9 cellular contexts compared by ENCODE assay signal in genomic region chr15:74696808-74697207, GRCh38. TPM values are rescaled to one million over a fixed set of nuclear protein-coding genes. Genes with fewer than 3 reads are reported as not detected.
DNase-seq lines count a peak whose midpoint lies in the region; ATAC-seq and TF ChIP-seq lines count a peak whose summit lies in the region.
"Had no signal": no experiment of that assay in that cellular context is flagged by ENCODE, and none has a peak within 500 bp of the region (broad histone marks: within the 10 kb centered on the region; RNA-seq: fewer than 3 reads in every experiment).

No MANE protein-coding gene starts in this region.

- H3K36me3 Mint-ChIP-seq in activated CD8-positive, alpha-beta memory T cell treated with anti-CD3 and anti-CD28 coated beads, Interleukin-2, amount 10 ng/mL, durations not matched to agents 7 days and 5 days = peaks cover 2% of the 10 kb centered on the region
- peaks cover 2% of the 10 kb centered on the region for H3K36me3 Mint-ChIP-seq in T-helper 17 cell (ENCODE audit: low read depth)

- peak overlapping the region; percentile 94 for H2AFZ ChIP-seq in hepatocyte

- no peaks in the 10 kb centered on the region for H3K9me2 ChIP-seq in hepatocyte (replicated peaks; ENCODE audit: insufficient read depth)

- no peaks in the 10 kb centered on the region for H4K20me1 ChIP-seq in hepatocyte (ENCODE audit: insufficient read depth, poor library complexity, severe bottlenecking)

- no peak for TF ChIP-seq CTCF in hepatocyte (IDR thresholded peaks at IDR 0.05; ENCODE audit: poor library complexity)

- no peaks in the 10 kb centered on the region for H3K9me3 Mint-ChIP-seq in activated CD8-positive, alpha-beta memory T cell treated with anti-CD3 and anti-CD28 coated beads, Interleukin-2, amount 10 ng/mL, durations not matched to agents 7 days and 5 days (ENCODE audit: low read depth)
- H3K9me3 Mint-ChIP-seq in stimulated activated naive CD8-positive, alpha-beta T cell treated with anti-CD3 and anti-CD28 coated beads, Interleukin-15, amount 100 ng/mL, for 72 hours = no peaks in the 10 kb centered on the region

- ATAC-seq in activated CD8-positive, alpha-beta memory T cell treated with anti-CD3 and anti-CD28 coated beads, Interleukin-2, amount 10 ng/mL, durations not matched to agents 7 days and 5 days = no peak
- ATAC-seq in T-helper 17 cell (no peak), HG03159 (IDR thresholded peaks at IDR 0.05; ENCODE audit: unreplicated experiment) (no peak)
- no peak for ATAC-seq in stimulated activated naive CD8-positive, alpha-beta T cell treated with anti-CD3 and anti-CD28 coated beads, Interleukin-15, amount 100 ng/mL, for 72 hours

- H3K27ac Mint-ChIP-seq in activated CD8-positive, alpha-beta memory T cell treated with anti-CD3 and anti-CD28 coated beads, Interleukin-2, amount 10 ng/mL, durations not matched to agents 7 days and 5 days = peak overlapping the region; percentile 100
- H3K27ac Mint-ChIP-seq in T-helper 17 cell = peak overlapping the region; percentile 96
- peak overlapping the region in 1 of 2 donors; percentile 99 for H3K27ac Mint-ChIP-seq in stimulated activated naive CD8-positive, alpha-beta T cell treated with anti-CD3 and anti-CD28 coated beads, Interleukin-15, amount 100 ng/mL, for 72 hours

- H3K36me3 ChIP-seq in hepatocyte (replicated peaks; ENCODE audit: insufficient read depth, low read depth) = no peaks in the 10 kb centered on the region

- peak overlapping the region; percentile 99 for H3K4me3 Mint-ChIP-seq in activated CD8-positive, alpha-beta memory T cell treated with anti-CD3 and anti-CD28 coated beads, Interleukin-2, amount 10 ng/mL, durations not matched to agents 7 days and 5 days
- H3K4me3 Mint-ChIP-seq in T-helper 17 cell = peak overlapping the region; percentile 96
- H3K4me3 Mint-ChIP-seq in stimulated activated naive CD8-positive, alpha-beta T cell treated with anti-CD3 and anti-CD28 coated beads, Interleukin-15, amount 100 ng/mL, for 72 hours = peak overlapping the region; percentile 99 to 100

- peaks cover 7% of the 10 kb centered on the region for H3K27me3 ChIP-seq in hepatocyte

- WGBS in hepatocyte (ENCODE audit: low lambda C conversion rate, missing lambda C conversion rate) = 67% methylated on average over 2 of the region's 2 CpGs

- CTCF ChIA-PET in activated CD8-positive, alpha-beta memory T cell treated with anti-CD3 and anti-CD28 coated beads, Interleukin-2, amount 10 ng/mL, durations not matched to agents 7 days and 5 days (lab: Charles Lee) = interaction anchor here (1.0 to 1.7 kb wide), 4 partner anchors 10 to 74 kb away, joined by 3 to 4 read pairs (median 4); no protein-coding TSS in a partner anchor

- DNase-seq in activated CD8-positive, alpha-beta memory T cell treated with anti-CD3 and anti-CD28 coated beads, Interleukin-2, amount 10 ng/mL, durations not matched to agents 7 days and 5 days = no peak
- no peak for DNase-seq in activated CD8-positive, alpha-beta memory T cell treated with anti-CD3 and anti-CD28 coated beads for 24 hours
- DNase-seq in T-helper 17 cell (no peak), hepatocyte (ENCODE audit: low spot score) (no peak), globus pallidus (ENCODE audit: low spot score) (no peak)
- DNase-seq in stimulated activated naive CD8-positive, alpha-beta T cell treated with anti-CD3 and anti-CD28 coated beads, Interleukin-15, amount 100 ng/mL, for 72 hours = no peak
- DNase-seq in central memory CD4-positive, alpha-beta T cell = no peak
- DNase-seq: stimulated activated CD4-positive, alpha-beta T cell treated with anti-CD3 and anti-CD28 coated beads, Interleukin-4, amount 100 ng/mL, for 4 hours had no signal

- peaks cover 39% of the 10 kb centered on the region for H3K4me1 Mint-ChIP-seq in activated CD8-positive, alpha-beta memory T cell treated with anti-CD3 and anti-CD28 coated beads, Interleukin-2, amount 10 ng/mL, durations not matched to agents 7 days and 5 days
- peaks cover 33% of the 10 kb centered on the region for H3K4me1 Mint-ChIP-seq in T-helper 17 cell
- peaks cover 44% of the 10 kb centered on the region for H3K4me1 Mint-ChIP-seq in stimulated activated naive CD8-positive, alpha-beta T cell treated with anti-CD3 and anti-CD28 coated beads, Interleukin-15, amount 100 ng/mL, for 72 hours

- H3K9me3 ChIP-seq in T-helper 17 cell (ENCODE audit: control insufficient read depth, low read length, poor library complexity, severe bottlenecking) (no peaks in the 10 kb centered on the region), hepatocyte (ENCODE audit: low read depth) (no peaks in the 10 kb centered on the region)

- H3K4me2 ChIP-seq in hepatocyte = peak overlapping the region; percentile 96

- peaks cover 5% of the 10 kb centered on the region for H3K27me3 Mint-ChIP-seq in activated CD8-positive, alpha-beta memory T cell treated with anti-CD3 and anti-CD28 coated beads, Interleukin-2, amount 10 ng/mL, durations not matched to agents 7 days and 5 days
- H3K27me3 Mint-ChIP-seq in T-helper 17 cell = peaks cover 3% of the 10 kb centered on the region
- H3K27me3 Mint-ChIP-seq in stimulated activated naive CD8-positive, alpha-beta T cell treated with anti-CD3 and anti-CD28 coated beads, Interleukin-15, amount 100 ng/mL, for 72 hours = peaks cover 5% of the 10 kb centered on the region

- peaks cover 13% of the 10 kb centered on the region for H3K4me1 ChIP-seq in hepatocyte (ENCODE audit: insufficient read depth)

- H3K4me3 ChIP-seq in hepatocyte = peak overlapping the region; percentile 91

- no peak overlapping the region for H3K27ac ChIP-seq in hepatocyte

- peaks cover 49% of the 10 kb centered on the region for H3K79me2 ChIP-seq in hepatocyte

RNA-seq across cellular contexts. Expression of gene EDC3, which starts 1.0 kb away (rescaled TPM):
- 10 to 100 TPM; 41.8 to 47.7 TPM for total RNA-seq in activated CD8-positive, alpha-beta memory T cell treated with anti-CD3 and anti-CD28 coated beads, Interleukin-2, amount 10 ng/mL, durations not matched to agents 7 days and 5 days
- 10 to 100 TPM; 18.1 to 24.0 TPM for total RNA-seq in T-helper 17 cell
- total RNA-seq in hepatocyte = 11.5 and 15.0 TPM in 2 replicates
- polyA plus RNA-seq in hepatocyte = 21.1 and 31.4 TPM in 2 replicates

RNA-seq across cellular contexts. Expression of gene CYP1A1, which starts 28.5 kb away (rescaled TPM):
- total RNA-seq in activated CD8-positive, alpha-beta memory T cell treated with anti-CD3 and anti-CD28 coated beads, Interleukin-2, amount 10 ng/mL, durations not matched to agents 7 days and 5 days = 1 to 10 TPM; 1.2 to 2.8 TPM
- under 1 TPM in 1 of 2 donors, not detected in 1; 0.13 TPM for total RNA-seq in T-helper 17 cell
- total RNA-seq in hepatocyte = 17.0 and 23.5 TPM in 2 replicates
- 19.1 and 22.6 TPM in 2 replicates for polyA plus RNA-seq in hepatocyte

RNA-seq across cellular contexts. Expression of gene CYP1A2, which starts 51.8 kb away (rescaled TPM):
- total RNA-seq in activated CD8-positive, alpha-beta memory T cell treated with anti-CD3 and anti-CD28 coated beads, Interleukin-2, amount 10 ng/mL, durations not matched to agents 7 days and 5 days = not detected
- total RNA-seq in T-helper 17 cell = not detected
- total RNA-seq in hepatocyte = 0.40 TPM in 1 of 2 replicates, not detected in the other
- polyA plus RNA-seq in hepatocyte = 0.17 TPM in 1 of 2 replicates, not detected in the other
